ENCODE assay signal across 18 cellular contexts in the genomic region with DNA sequence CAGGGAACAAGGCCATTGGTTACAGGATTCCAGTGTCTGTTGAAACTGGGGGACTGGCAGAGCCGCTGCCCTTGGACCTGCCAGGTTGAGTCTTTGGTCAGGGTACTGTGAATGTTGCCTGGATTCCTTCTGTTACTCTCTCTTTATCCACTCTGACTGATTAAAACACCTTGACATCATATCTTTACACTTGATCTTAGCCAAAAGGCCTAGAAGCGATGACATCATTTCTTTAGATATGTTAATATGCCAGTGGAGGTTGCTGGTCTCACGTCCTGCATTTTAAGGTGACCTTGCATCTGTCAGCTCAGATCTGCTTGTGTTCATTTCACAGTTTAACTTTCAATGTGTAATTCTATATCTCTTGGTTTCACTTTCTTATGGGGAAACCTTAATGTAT. TPM values are rescaled to one million over a fixed set of nuclear protein-coding genes. Genes with fewer than 3 reads are reported as not detected.
DNase-seq lines count a peak whose midpoint lies in the region; ATAC-seq, FAIRE-seq and TF ChIP-seq lines count a peak whose summit lies in the region.
"Had no signal": no experiment of that assay in that cellular context is flagged by ENCODE, and none has a peak within 500 bp of the region (broad histone marks: within the 10 kb centered on the region; RNA-seq: fewer than 3 reads in every experiment).

No MANE protein-coding gene starts in this region.

- peaks cover 3% of the 10 kb centered on the region; the same call in 1 of the 2 replicates for H3K4me1 ChIP-seq in HEK293 (ENCODE audit: control insufficient read depth, insufficient read depth, low read length)
- no peaks in the 10 kb centered on the region for H3K4me1 ChIP-seq in NT2/D1 (ENCODE audit: insufficient read depth, insufficient read length)
- H3K4me1 ChIP-seq in H1 (replicated peaks in 1 of 4; ENCODE audit: control insufficient read depth in 3 of 4, insufficient read depth in 4 of 4, low read length in 3 of 4) = no peaks in the 10 kb centered on the region
- no peaks in the 10 kb centered on the region for H3K4me1 ChIP-seq in tibial nerve

- WGBS in H1 (ENCODE audit: extremely low coverage in 1 of 2, insufficient coverage in 1 of 2, insufficient read length in 1 of 2, insufficient replicate concordance in 2 of 2, low coverage in 1 of 2, low lambda C conversion rate in 2 of 2, missing lambda C conversion rate in 1 of 2), 2 experiments = 70% methylated on average over 3 of the region's 3 CpGs; no CpG with 5 or more reads in 1 of the 2 experiments
- WGBS in tibial nerve, 2 donors = 88 to 89% methylated on average over 3 of the region's 3 CpGs

- no peak overlapping the region for H4K5ac ChIP-seq in H1 (ENCODE audit: insufficient read length, low read depth, low read length)

- H3K14ac ChIP-seq in H1 (ENCODE audit: insufficient read length) = no peak overlapping the region

- no peak overlapping the region for H3K4ac ChIP-seq in H1 (replicated peaks; ENCODE audit: insufficient read length, low read depth, low read length)

- intact Hi-C loops in posterior vena cava (cut with DNase I) = no loop called here

- H3K9ac ChIP-seq in NT2/D1 (ENCODE audit: insufficient read length, low read depth) = peak overlapping the region; percentile 32
- no peak overlapping the region for H3K9ac ChIP-seq in H1 (replicated peaks in 1 of 4; ENCODE audit: extremely low read depth in 1 of 4, low read depth in 3 of 4, low read length in 3 of 4)

- no peaks in the 10 kb centered on the region for H3K79me1 ChIP-seq in H1 (ENCODE audit: low read depth, low read length)

- no peak for TF ChIP-seq RAD21 in H1 (IDR thresholded peaks at IDR 0.05 in 1 of 2, conservative IDR thresholded peaks at IDR 0.05 in 1 of 2; ENCODE audit: low read depth in 2 of 2, low read length in 2 of 2)

- H3K56ac ChIP-seq in H1 (replicated peaks; ENCODE audit: insufficient read length, low read depth, low read length) = no peak overlapping the region

- H3K27ac ChIP-seq in HEK293 (ENCODE audit: extremely low read depth, low read depth, low read length) (no peak overlapping the region), H1 (ENCODE audit: low read depth, low read length) (no peak overlapping the region), tibial nerve (no peak overlapping the region)
- H3K27ac ChIP-seq: A549, C4-2B had no signal

- H3K23ac ChIP-seq in H1 (ENCODE audit: insufficient read length) = no peak overlapping the region

- H3K36me3 ChIP-seq in HEK293 (ENCODE audit: control insufficient read depth in 2 of 2, insufficient read depth in 1 of 2, low read length in 2 of 2) (peaks cover 55 to 87% of the 10 kb centered on the region in 2 experiments), NT2/D1 (ENCODE audit: insufficient read depth, insufficient read length, low read length) (peaks cover 64% of the 10 kb centered on the region), H1 (ENCODE audit: control insufficient read depth in 2 of 4, insufficient read depth in 4 of 4, low read length in 3 of 4) (peaks cover 3 to 31% (median 10%) of the 10 kb centered on the region in 4 experiments; a peak in 6 of 8 replicates), tibial nerve (peaks cover 2 to 81% (median 27%) of the 10 kb centered on the region in 3 donors)

- peaks cover 0 to 3% of the 10 kb centered on the region in 2 experiments for H4K20me1 ChIP-seq in H1 (replicated peaks in 1 of 2; ENCODE audit: control insufficient read depth in 1 of 2, insufficient read depth in 2 of 2, low read length in 2 of 2)

- H3K9me3 ChIP-seq in HEK293 (ENCODE audit: control insufficient read depth, insufficient read depth, low read depth, low read length) (no peaks in the 10 kb centered on the region; the same call in 1 of the 2 replicates), NT2/D1 (ENCODE audit: insufficient read depth, low read length) (no peaks in the 10 kb centered on the region), H1 (ENCODE audit: insufficient read depth in 2 of 2, low read depth in 1 of 2, low read length in 1 of 2) (no peaks in the 10 kb centered on the region), tibial nerve (no peaks in the 10 kb centered on the region)
- H3K9me3 ChIP-seq: A549, BE2C had no signal

- no peak overlapping the region for H4K8ac ChIP-seq in H1 (ENCODE audit: extremely low read depth, insufficient read depth, low read length)

- no peaks in the 10 kb centered on the region for H3K23me2 ChIP-seq in H1 (ENCODE audit: low read depth, low read length)

- H2BK12ac ChIP-seq in H1 (ENCODE audit: low read depth, low read length) = no peak overlapping the region

- no peak overlapping the region for H2BK120ac ChIP-seq in H1 (replicated peaks; ENCODE audit: low read depth, low read length)

- CTCF ChIA-PET in HEK293 (lab: Yijun Ruan, JAX) (interaction anchor here (0.6 to 1.7 kb wide), 4 partner anchors 17 to 114 kb away, joined by 4 to 8 read pairs (median 6); no protein-coding TSS in a partner anchor), H1 (lab: Charles Lee; ENCODE audit: partially characterized antibody) (interaction anchor here (1.0 to 1.3 kb wide), 2 partner anchors 19 to 28 kb away, joined by 3 read pairs; no protein-coding TSS in a partner anchor)

- H3K27me3 ChIP-seq in NT2/D1 (ENCODE audit: insufficient read depth, insufficient read length) (no peaks in the 10 kb centered on the region), H1 (replicated peaks in 1 of 4; ENCODE audit: control insufficient read depth in 3 of 4, extremely low read depth in 1 of 4, insufficient read depth in 3 of 4, low read length in 3 of 4) (no peaks in the 10 kb centered on the region), tibial nerve (no peaks in the 10 kb centered on the region)
- H3K27me3 ChIP-seq: BE2C had no signal

- TF ChIP-seq EP300 in H1 (IDR thresholded peaks at IDR 0.05; ENCODE audit: borderline replicate concordance in 1 of 2, low read depth in 2 of 2, low read length in 2 of 2) = no peak
- TF ChIP-seq EP300 in tibial nerve (IDR thresholded peaks at IDR 0.05) = no peak

- H2AFZ ChIP-seq in H1 (ENCODE audit: low read length) = no peak overlapping the region

- no peak overlapping the region for H3K4me3 ChIP-seq in HEK293 (ENCODE audit: low read depth, low read length)
- H3K4me3 ChIP-seq in NT2/D1 (ENCODE audit: insufficient read length, low read depth) = no peak overlapping the region
- no peak overlapping the region for H3K4me3 ChIP-seq in H1 (ENCODE audit: extremely low read depth in 1 of 4, insufficient read depth in 2 of 4, low read depth in 3 of 4, low read length in 4 of 4)
- H3K4me3 ChIP-seq in tibial nerve = no peak overlapping the region
- H3K4me3 ChIP-seq: A549 had no signal

- DNase-seq in NT2/D1 (ENCODE audit: low read depth, low spot score) (no peak), H1 (ENCODE audit: low read depth in 1 of 2, low spot score in 2 of 2) (no peak), posterior vena cava (ENCODE audit: low spot score) (peak; percentile 19), tibial nerve (ENCODE audit: low spot score in 2 of 2) (no peak), cortex of kidney (lab: John Stamatoyannopoulos, UW) (no peak)
- DNase-seq: BE2C; CD4-positive, alpha-beta memory T cell; DND-41; GDM1; H7; IMR-90; KG1 had no signal

- H3K79me2 ChIP-seq in H1 (ENCODE audit: control insufficient read depth in 1 of 2, insufficient read depth in 2 of 2, low read length in 2 of 2) = no peaks in the 10 kb centered on the region

- H4K91ac ChIP-seq in H1 (replicated peaks; ENCODE audit: insufficient read length, low read length) = no peak overlapping the region

- H3K4me2 ChIP-seq in H1 (ENCODE audit: insufficient read depth in 1 of 2, low read depth in 2 of 2, low read length in 2 of 2) = no peak overlapping the region
- H3K4me2 ChIP-seq: A549 had no signal

- ATAC-seq in HG03025 (IDR thresholded peaks at IDR 0.05; ENCODE audit: low FRiP score, unreplicated experiment) = no peak
- ATAC-seq: A549 had no signal

- TF ChIP-seq CTCF in HEK293 (tag by site-specific recombination; IDR thresholded peaks at IDR 0.05) (no peak), H1 (IDR thresholded peaks at IDR 0.05; ENCODE audit: control extremely low read depth in 1 of 3, insufficient read depth in 1 of 3, low read depth in 1 of 3, low read length in 3 of 3) (no peak), tibial nerve (IDR thresholded peaks at IDR 0.05) (no peak)

- no peak for FAIRE-seq in H1 (lab: Jason Lieb, UNC)
- FAIRE-seq: HTR-8/SVneo had no signal

- H2BK5ac ChIP-seq in H1 (ENCODE audit: low read depth, low read length) = no peak overlapping the region

- TF ChIP-seq POLR2A in H1 (IDR thresholded peaks at IDR 0.05; ENCODE audit: control extremely low read depth in 1 of 2, low read depth in 2 of 2, low read length in 2 of 2) (no peak), tibial nerve (IDR thresholded peaks at IDR 0.05) (no peak)

- no peak overlapping the region for H2BK15ac ChIP-seq in H1 (ENCODE audit: low read length)

- no peak overlapping the region for H3K18ac ChIP-seq in H1 (ENCODE audit: extremely low read depth, low read length)

- POLR2A ChIA-PET in HEK293 (lab: Yijun Ruan, JAX) = interaction anchor here (0.6 to 1.1 kb wide), 3 partner anchors 9 to 119 kb away, joined by 3 read pairs; partner anchors contain the start of genes CEP89 and GPATCH1
- POLR2A ChIA-PET in H1 (lab: Charles Lee; ENCODE audit: partially characterized antibody) = no interaction called here

- H2BK20ac ChIP-seq in H1 (ENCODE audit: low read length) = no peak overlapping the region

- no peak overlapping the region for H2AK5ac ChIP-seq in H1 (ENCODE audit: low read depth, low read length)

RNA-seq across cellular contexts. Expression of gene GPATCH1, which starts 9.2 kb away (rescaled TPM):
- total RNA-seq in H1 (2021; fragmentation: NEBNext Ultra II Directional; extraction: Animal tissue kit (Norgen Biotek cat#: 25700)) = 8.2 and 8.8 TPM in 2 replicates
- polyA plus RNA-seq in H1 (2011; rRNA removed) = 3.5 and 4.3 TPM in 2 replicates
- polyA plus RNA-seq in H1 (2011; cell fraction: cytosol; rRNA removed) = 8.1 TPM
- polyA plus RNA-seq in H1 (2011; cell fraction: nucleus; rRNA removed) = 12.4 TPM
- polyA plus RNA-seq in H1 (2012, experiment 1 of 2) = 8.0 to 15.0 TPM (median 9.1 TPM) in 4 replicates
- 1.3 TPM for polyA plus RNA-seq in H1 (2012, experiment 2 of 2)
- 7.1 TPM for polyA plus RNA-seq in H1 (2013, experiment 1 of 2)
- polyA plus RNA-seq in H1 (2013, experiment 2 of 2) = 6.1 TPM
- polyA minus RNA-seq in H1 (2011; rRNA and poly(A)+ RNA removed) = 8.8 and 12.0 TPM in 2 replicates
- 2.4 TPM for polyA minus RNA-seq in H1 (2011; cell fraction: cytosol; rRNA and poly(A)+ RNA removed)
- polyA minus RNA-seq in H1 (2011; cell fraction: nucleus; rRNA and poly(A)+ RNA removed) = 9.9 TPM
- 1 to 10 TPM; 6.0 to 6.5 TPM for total RNA-seq in posterior vena cava
- total RNA-seq in tibial nerve = 10 to 100 TPM in 3 of 4 donors, 1 to 10 TPM in 1; 6.6 to 32.1 (median 10.6) TPM

RNA-seq across cellular contexts. Expression of gene RHPN2, which starts 25.5 kb away (rescaled TPM):
- total RNA-seq in H1 (2021; fragmentation: NEBNext Ultra II Directional; extraction: Animal tissue kit (Norgen Biotek cat#: 25700)) = 31.1 and 36.2 TPM in 2 replicates
- polyA plus RNA-seq in H1 (2011; rRNA removed) = 22.8 and 27.2 TPM in 2 replicates
- polyA plus RNA-seq in H1 (2011; cell fraction: cytosol; rRNA removed) = 28.8 TPM
- 26.0 TPM for polyA plus RNA-seq in H1 (2011; cell fraction: nucleus; rRNA removed)
- polyA plus RNA-seq in H1 (2012, experiment 1 of 2) = 23.3 to 37.2 TPM (median 28.3 TPM) in 4 replicates
- 15.6 TPM for polyA plus RNA-seq in H1 (2012, experiment 2 of 2)
- polyA plus RNA-seq in H1 (2013, experiment 1 of 2) = 14.1 TPM
- 15.8 TPM for polyA plus RNA-seq in H1 (2013, experiment 2 of 2)
- 29.3 and 36.6 TPM in 2 replicates for polyA minus RNA-seq in H1 (2011; rRNA and poly(A)+ RNA removed)
- polyA minus RNA-seq in H1 (2011; cell fraction: cytosol; rRNA and poly(A)+ RNA removed) = 33.2 TPM
- polyA minus RNA-seq in H1 (2011; cell fraction: nucleus; rRNA and poly(A)+ RNA removed) = 18.1 TPM
- total RNA-seq in posterior vena cava (1 to 10 TPM in 1 of 2 donors, under 1 TPM in 1; 0.56 to 1.5 TPM), tibial nerve (1 to 10 TPM; 4.0 to 9.6 (median 6.4) TPM)

RNA-seq across cellular contexts. Expression of gene WDR88, which starts 41.7 kb away (rescaled TPM):
- total RNA-seq in H1 (2021; fragmentation: NEBNext Ultra II Directional; extraction: Animal tissue kit (Norgen Biotek cat#: 25700)) = not detected in 2 replicates
- not detected in 2 replicates for polyA plus RNA-seq in H1 (2011; rRNA removed)
- not detected for polyA plus RNA-seq in H1 (2011; cell fraction: cytosol; rRNA removed)
- not detected for polyA plus RNA-seq in H1 (2011; cell fraction: nucleus; rRNA removed)
- 0.24 to 0.47 TPM (median 0.37 TPM) in 3 of 4 replicates, not detected in the other for polyA plus RNA-seq in H1 (2012, experiment 1 of 2)
- not detected for polyA plus RNA-seq in H1 (2012, experiment 2 of 2)
- polyA plus RNA-seq in H1 (2013, experiment 1 of 2) = 0.02 TPM
- polyA plus RNA-seq in H1 (2013, experiment 2 of 2) = not detected
- polyA minus RNA-seq in H1 (2011; rRNA and poly(A)+ RNA removed) = not detected in 2 replicates
- polyA minus RNA-seq in H1 (2011; cell fraction: cytosol; rRNA and poly(A)+ RNA removed) = not detected
- not detected for polyA minus RNA-seq in H1 (2011; cell fraction: nucleus; rRNA and poly(A)+ RNA removed)
- total RNA-seq in posterior vena cava (not detected), tibial nerve (not detected)
- total RNA-seq: H7, IMR-90 had no signal
- polyA plus RNA-seq: AG04450, IMR-90 had no signal

Comparison
In these comparisons a context has a peak if more than half of its experiments do, and no peak if none do; other contexts are left out.
1. Of the 6 proteins assayed by ChIP-seq in both HEK293 and H1: peak only in HEK293: ATF2; only in H1: none; in both: none; in neither: 5.